ENCODE assay signal across 8 cellular contexts in genomic region chr20:50510706-50511401, GRCh38. TPM values are rescaled to one million over a fixed set of nuclear protein-coding genes. Genes with fewer than 3 reads are reported as not detected.
DNase-seq lines count a peak whose midpoint lies in the region; ATAC-seq and TF ChIP-seq lines count a peak whose summit lies in the region.

No MANE protein-coding gene starts in this region.

- H3K4me3 ChIP-seq in Jurkat, Clone E6-1 (ENCODE audit: low read length): peak overlapping the region; percentile 93
- peak overlapping the region; percentile 97 for H3K4me3 ChIP-seq in iPS-11a (ENCODE audit: low read depth, low read length)
- H3K4me3 ChIP-seq in smooth muscle cell: peak overlapping the region; percentile 78

- peaks cover 56% of the 10 kb centered on the region for H3K79me2 ChIP-seq in smooth muscle cell (ENCODE audit: low read depth)

- WGBS in smooth muscle cell (ENCODE audit: low lambda C conversion rate): 4% methylated on average over 29 of the region's 29 CpGs

- H3K4me1 ChIP-seq in smooth muscle cell (ENCODE audit: low read depth): peaks cover 16% of the 10 kb centered on the region

- no peaks in the 10 kb centered on the region for H3K9me3 Mint-ChIP-seq in activated naive CD8-positive, alpha-beta T cell (ENCODE audit: low read depth)

- H3K27ac Mint-ChIP-seq in activated naive CD8-positive, alpha-beta T cell: peak overlapping the region; percentile 87

- peaks cover 45% of the 10 kb centered on the region for H4K20me1 ChIP-seq in smooth muscle cell (ENCODE audit: low read depth)

- H3K4me3 Mint-ChIP-seq in activated naive CD8-positive, alpha-beta T cell: peak overlapping the region; percentile 95

- H3K36me3 Mint-ChIP-seq in activated naive CD8-positive, alpha-beta T cell: peaks cover 2% of the 10 kb centered on the region

- ATAC-seq in HG03196 (IDR thresholded peaks at IDR 0.05; ENCODE audit: unreplicated experiment): no peak

- peaks cover 54% of the 10 kb centered on the region for H3K4me1 Mint-ChIP-seq in activated naive CD8-positive, alpha-beta T cell (ENCODE audit: low read depth)

- no peaks in the 10 kb centered on the region for H3K9me3 ChIP-seq in smooth muscle cell (replicated peaks; ENCODE audit: low read depth)

- H3K9ac ChIP-seq in smooth muscle cell (ENCODE audit: low read depth): peak overlapping the region; percentile 97

- DNase-seq in ELF-1 (ENCODE audit: low read depth, low spot score) (peak; percentile 14), smooth muscle cell (lab: John Stamatoyannopoulos, UW; ENCODE audit: unreplicated experiment) (no peak), NCI-H128 (lab: John Stamatoyannopoulos, UW; ENCODE audit: unreplicated experiment) (no peak), GF-D8 (lab: John Stamatoyannopoulos, UW) (no peak)
- DNase-seq in Jurkat, Clone E6-1 (ENCODE audit: low read depth, low spot score): no peak

- H3K4me2 ChIP-seq in smooth muscle cell: peak overlapping the region; percentile 99

- H3K27me3 ChIP-seq in smooth muscle cell (ENCODE audit: low read depth): no peaks in the 10 kb centered on the region

- no peaks in the 10 kb centered on the region for H3K36me3 ChIP-seq in smooth muscle cell (ENCODE audit: low read depth)

- no peak for TF ChIP-seq CTCF in smooth muscle cell (IDR thresholded peaks at IDR 0.05; ENCODE audit: borderline replicate concordance, insufficient read depth, poor library complexity, severe bottlenecking)

- H3K27ac ChIP-seq in smooth muscle cell (ENCODE audit: low read depth): peak overlapping the region; percentile 78

- H3F3A ChIP-seq in smooth muscle cell (ENCODE audit: low read depth): no peaks in the 10 kb centered on the region

- H2AFZ ChIP-seq in smooth muscle cell (ENCODE audit: low read depth): no peak overlapping the region

- no peaks in the 10 kb centered on the region for H3K27me3 Mint-ChIP-seq in activated naive CD8-positive, alpha-beta T cell

RNA-seq across cellular contexts. Expression of gene PTPN1, which starts 0.7 kb away (rescaled TPM):
- polyA plus RNA-seq in Jurkat, Clone E6-1 (2012; ENCODE audit: insufficient read depth, insufficient read length): 30.3 TPM
- 28.9 and 35.6 TPM in 2 replicates for total RNA-seq in smooth muscle cell
- 16.1 and 19.4 TPM in 2 replicates for polyA plus RNA-seq in smooth muscle cell
